In the genomic region with DNA sequence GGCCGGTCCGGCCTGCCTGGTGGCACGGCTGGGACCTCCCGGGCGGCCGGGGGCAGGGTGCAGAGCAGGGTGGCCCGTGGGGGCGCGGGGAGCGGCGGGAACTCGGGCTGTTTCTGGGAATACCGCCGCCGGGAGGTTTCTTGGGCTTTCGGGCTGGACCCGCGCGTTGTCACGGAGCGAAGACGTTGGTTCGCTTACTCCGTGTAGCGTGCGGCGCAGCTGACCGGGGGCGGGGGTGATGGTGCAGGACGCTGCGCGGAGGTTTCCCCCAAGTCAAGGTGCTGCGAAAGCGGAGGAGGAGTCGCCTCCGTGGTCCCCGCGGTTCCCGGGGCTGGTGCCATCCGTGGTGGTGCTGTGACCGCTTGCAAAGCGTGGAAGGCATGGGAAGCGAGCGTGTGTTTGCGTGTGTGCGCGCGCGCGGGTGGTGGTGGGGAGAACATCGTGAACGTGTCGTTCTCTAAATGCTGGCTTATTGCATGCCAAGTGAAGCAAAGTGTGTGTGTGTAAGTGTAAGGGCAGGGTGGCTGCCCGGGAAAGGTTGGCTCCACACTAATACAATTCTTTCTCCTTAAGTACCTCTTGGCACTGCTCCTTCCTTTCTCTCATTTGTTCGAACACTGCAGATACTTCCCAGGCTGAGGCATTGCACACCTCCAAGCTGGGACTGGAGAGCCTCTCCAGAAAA, we compare ENCODE assay signal across 9 cellular contexts. TPM values are rescaled to one million over a fixed set of nuclear protein-coding genes. Genes with fewer than 3 reads are reported as not detected.
DNase-seq lines count a peak whose midpoint lies in the region; ATAC-seq and TF ChIP-seq lines count a peak whose summit lies in the region.
"Had no signal": no experiment of that assay in that cellular context is flagged by ENCODE, and none has a peak within 500 bp of the region (broad histone marks: within the 10 kb centered on the region; RNA-seq: fewer than 3 reads in every experiment).

No MANE protein-coding gene starts in this region.

- TF ChIP-seq CTCF in coronary artery (IDR thresholded peaks at IDR 0.05) (no peak), thoracic aorta (IDR thresholded peaks at IDR 0.05) (no peak)

- no peak overlapping the region for H3K18ac ChIP-seq in mesenchymal stem cell (ENCODE audit: low read depth in 1 of 2, low read length in 2 of 2)

- no peak overlapping the region for H3K23ac ChIP-seq in mesenchymal stem cell (ENCODE audit: low read length in 2 of 2)

- no peak overlapping the region for H3K14ac ChIP-seq in mesenchymal stem cell (ENCODE audit: low read length in 2 of 2)

- H3K9me3 ChIP-seq in mesenchymal stem cell (ENCODE audit: control insufficient read depth, low read length) (peaks cover under 1% of the 10 kb centered on the region), thoracic aorta (no peaks in the 10 kb centered on the region)

- H2AFZ ChIP-seq in mesenchymal stem cell (ENCODE audit: low read depth, low read length), result no peak overlapping the region

- peak overlapping the region; percentile 87 to 91 for H3K27ac ChIP-seq in coronary artery
- no peak overlapping the region for H3K27ac ChIP-seq in mesenchymal stem cell (ENCODE audit: low read length, poor library complexity, severe bottlenecking)
- peak overlapping the region; percentile 81 to 90 for H3K27ac ChIP-seq in thoracic aorta

- ATAC-seq in thoracic aorta (ENCODE audit: insufficient number of reproducible peaks, low FRiP score, low read depth) (no peak), HG02588 (IDR thresholded peaks at IDR 0.05; ENCODE audit: unreplicated experiment) (no peak)

- H3K36me3 ChIP-seq in mesenchymal stem cell (ENCODE audit: control insufficient read depth in 1 of 2, insufficient read depth in 2 of 2, low read depth in 1 of 2, low read length in 2 of 2) (no peaks in the 10 kb centered on the region), thoracic aorta (no peaks in the 10 kb centered on the region)

- no peak overlapping the region for H2BK120ac ChIP-seq in mesenchymal stem cell (ENCODE audit: low read depth, low read length)

- 1% methylated on average over 41 of the region's 55 CpGs for WGBS in mesenchymal stem cell

- H2BK5ac ChIP-seq in mesenchymal stem cell (ENCODE audit: low read depth, low read length, poor library complexity, severe bottlenecking), result no peak overlapping the region

- H2BK12ac ChIP-seq in mesenchymal stem cell (ENCODE audit: low read length in 2 of 2), result no peak overlapping the region

- H3K4ac ChIP-seq in mesenchymal stem cell (ENCODE audit: low read depth in 1 of 2, low read length in 2 of 2), result no peak overlapping the region

- H4K91ac ChIP-seq in mesenchymal stem cell (ENCODE audit: low read length), result no peak overlapping the region

- H3K4me1 ChIP-seq in mesenchymal stem cell (ENCODE audit: control insufficient read depth, insufficient read depth, low read depth, low read length), result peaks cover 16% of the 10 kb centered on the region
- peaks cover 0 to 39% of the 10 kb centered on the region in 2 donors for H3K4me1 ChIP-seq in thoracic aorta (ENCODE audit: control insufficient read depth in 1 of 2, low read depth in 2 of 2)

- H4K8ac ChIP-seq in mesenchymal stem cell (ENCODE audit: low read length), result no peak overlapping the region

- peaks cover 49% of the 10 kb centered on the region in 2 experiments for H3K27me3 ChIP-seq in mesenchymal stem cell (ENCODE audit: control insufficient read depth in 1 of 2, insufficient read depth in 1 of 2, low read length in 2 of 2)
- H3K27me3 ChIP-seq in thoracic aorta (replicated peaks; ENCODE audit: insufficient read depth), result no peaks in the 10 kb centered on the region

- H3K4me3 ChIP-seq in coronary artery (peak overlapping the region; percentile 87), mesenchymal stem cell (ENCODE audit: insufficient read depth in 1 of 2, low read depth in 1 of 2, low read length in 2 of 2) (no peak overlapping the region), thoracic aorta (peak overlapping the region; percentile 88)

- H2BK15ac ChIP-seq in mesenchymal stem cell (ENCODE audit: low read depth, poor library complexity, severe bottlenecking), result no peak overlapping the region

- no peak overlapping the region for H3K9ac ChIP-seq in mesenchymal stem cell (ENCODE audit: low read length)

- no peak overlapping the region for H3K4me2 ChIP-seq in mesenchymal stem cell (ENCODE audit: low read length, poor library complexity, severe bottlenecking)

- peak; percentile 8 for DNase-seq in activated CD4-positive, alpha-beta T cell treated with anti-CD3 and anti-CD28 coated beads for 48 hours
- no peak for DNase-seq in activated CD4-positive, alpha-beta T cell treated with anti-CD3 and anti-CD28 coated beads, Interleukin-2, amount 50 U/mL, for 1 hour
- DNase-seq in coronary artery (ENCODE audit: low spot score), result no peak
- DNase-seq in mesenchymal stem cell, result peak; percentile 1
- no peak for DNase-seq in thoracic aorta (ENCODE audit: low spot score)
- no peak for DNase-seq in T1000 (lab: John Stamatoyannopoulos, UW)
- no peak for DNase-seq in stimulated activated naive CD4-positive, alpha-beta T cell treated with Interleukin-2 at 50 U/mL for 16 hours (lab: John Stamatoyannopoulos, UW)
- DNase-seq: immature natural killer cell had no signal

- no peaks in the 10 kb centered on the region for H3K79me1 ChIP-seq in mesenchymal stem cell (replicated peaks; ENCODE audit: low read length, poor library complexity, severe bottlenecking)

- no peak overlapping the region for H2AK5ac ChIP-seq in mesenchymal stem cell (ENCODE audit: low read length, severe bottlenecking)

RNA-seq across cellular contexts. Expression of a gene that starts 1.1 kb away (rescaled TPM):
- 0.04 TPM for polyA plus RNA-seq in mesenchymal stem cell (2013, experiment 1 of 2)
- 0.01 TPM for polyA plus RNA-seq in mesenchymal stem cell (2013, experiment 2 of 2)
- total RNA-seq in thoracic aorta, result 10 to 100 TPM; 59.0 to 75.9 TPM

RNA-seq across cellular contexts. Expression of a gene that starts 38.8 kb away (rescaled TPM):
- polyA plus RNA-seq in mesenchymal stem cell (2013, experiment 1 of 2), result not detected
- polyA plus RNA-seq in mesenchymal stem cell (2013, experiment 2 of 2), result not detected
- total RNA-seq in thoracic aorta, result not detected
- polyA plus RNA-seq: immature natural killer cell had no signal

Comparison
In these comparisons a context has a peak if more than half of its experiments do, and no peak if none do; other contexts are left out.
1. DNase-seq: peak in activated CD4-positive, alpha-beta T cell treated with anti-CD3 and anti-CD28 coated beads for 48 hours (single experiment) and mesenchymal stem cell (single experiment); none in activated CD4-positive, alpha-beta T cell treated with anti-CD3 and anti-CD28 coated beads, Interleukin-2, amount 50 U/mL, for 1 hour (single experiment), coronary artery (single experiment), thoracic aorta (single experiment), T1000 (single experiment) and stimulated activated naive CD4-positive, alpha-beta T cell treated with Interleukin-2 at 50 U/mL for 16 hours (single experiment).
2. H3K4me3 ChIP-seq: peak in coronary artery (single experiment) and thoracic aorta (single experiment); none in mesenchymal stem cell (0 of 2).